ENCODE assay signal across 24 cellular contexts in the genomic region with DNA sequence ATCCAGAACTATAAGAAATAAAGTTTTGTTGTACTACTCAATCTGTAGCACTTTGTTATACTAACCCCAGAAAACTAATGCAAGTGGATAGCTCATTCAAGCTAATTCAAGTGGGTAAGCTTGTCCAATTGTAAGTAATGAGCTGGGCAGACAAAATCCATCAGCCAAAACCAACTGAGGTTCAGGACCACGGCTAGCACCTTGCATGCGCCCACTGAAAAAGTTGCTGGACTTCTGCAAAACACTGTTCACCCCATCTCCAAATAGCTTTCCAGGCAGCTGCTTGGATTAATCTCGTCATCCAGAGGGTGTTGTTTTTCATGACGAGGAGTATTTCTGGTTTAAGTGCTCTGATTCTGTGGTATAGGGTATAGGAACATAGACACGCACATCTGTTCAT.
DNase-seq lines count a peak whose midpoint lies in the region; ATAC-seq and TF ChIP-seq lines count a peak whose summit lies in the region.
"Had no signal": no experiment of that assay in that cellular context is flagged by ENCODE, and none has a peak within 500 bp of the region (broad histone marks: within the 10 kb centered on the region; RNA-seq: fewer than 3 reads in every experiment).

No MANE protein-coding gene starts in this region.

- intact Hi-C loops in activated CD8-positive, alpha-beta T cell treated with anti-CD3 and anti-CD28 coated beads for 36 hours (cut with micrococcal nuclease): no loop called here
- intact Hi-C loops in posterior vena cava (cut with DNase I): no loop called here
- intact Hi-C loops in psoas muscle (cut with DNase I): no loop called here

- H3K4me3 Mint-ChIP-seq in activated CD8-positive, alpha-beta T cell treated with anti-CD3 and anti-CD28 coated beads for 36 hours: no peak overlapping the region
- no peak overlapping the region for H3K4me3 Mint-ChIP-seq in activated CD8-positive, alpha-beta T cell treated with anti-CD3 and anti-CD28 coated beads, Interleukin-2, amount 10 ng/mL, durations not matched to agents 7 days and 5 days
- H3K4me3 Mint-ChIP-seq in endothelial cell (ENCODE audit: unreplicated experiment) (no peak overlapping the region), neural progenitor cell (no peak overlapping the region)
- H3K4me3 Mint-ChIP-seq: activated CD8-positive, alpha-beta memory T cell treated with anti-CD3 and anti-CD28 coated beads, Interleukin-2, amount 10 ng/mL, durations not matched to agents 7 days and 5 days; T-helper 17 cell had no signal

- peaks cover 22% of the 10 kb centered on the region for H4K20me1 ChIP-seq in neural progenitor cell (ENCODE audit: low read depth)

- no peaks in the 10 kb centered on the region for H3K9me3 Mint-ChIP-seq in activated CD8-positive, alpha-beta T cell treated with anti-CD3 and anti-CD28 coated beads for 36 hours
- no peaks in the 10 kb centered on the region for H3K9me3 Mint-ChIP-seq in activated CD8-positive, alpha-beta T cell treated with anti-CD3 and anti-CD28 coated beads, Interleukin-2, amount 10 ng/mL, durations not matched to agents 7 days and 5 days (ENCODE audit: insufficient read depth)
- H3K9me3 Mint-ChIP-seq in endothelial cell (ENCODE audit: unreplicated experiment): no peaks in the 10 kb centered on the region
- no peaks in the 10 kb centered on the region for H3K9me3 Mint-ChIP-seq in neural progenitor cell
- H3K9me3 Mint-ChIP-seq: activated T-helper 2 cell treated with anti-CD3 and anti-CD28 coated beads, Interferon-gamma antibody, Interleukin-2, Interleukin-4, amounts not matched to agents 10 μg/mL and 5 μg/mL and 100 μg/mL, durations not matched to agents 14 hours and 24 hours and 36 hours had no signal

- peaks cover 4% of the 10 kb centered on the region for H3K27me3 Mint-ChIP-seq in activated CD8-positive, alpha-beta T cell treated with anti-CD3 and anti-CD28 coated beads for 36 hours
- no peaks in the 10 kb centered on the region for H3K27me3 Mint-ChIP-seq in activated CD8-positive, alpha-beta T cell treated with anti-CD3 and anti-CD28 coated beads, Interleukin-2, amount 10 ng/mL, durations not matched to agents 7 days and 5 days (ENCODE audit: low read depth)
- peaks cover 2% of the 10 kb centered on the region for H3K27me3 Mint-ChIP-seq in endothelial cell (ENCODE audit: unreplicated experiment)
- no peaks in the 10 kb centered on the region for H3K27me3 Mint-ChIP-seq in neural progenitor cell (ENCODE audit: insufficient read depth, low read depth)
- H3K27me3 Mint-ChIP-seq: activated CD8-positive, alpha-beta memory T cell treated with anti-CD3 and anti-CD28 coated beads, Interleukin-2, amount 10 ng/mL, durations not matched to agents 7 days and 5 days had no signal

- CTCF ChIA-PET in activated CD8-positive, alpha-beta T cell treated with anti-CD3 and anti-CD28 coated beads for 36 hours (lab: Charles Lee): no interaction called here
- CTCF ChIA-PET in activated CD8-positive, alpha-beta T cell treated with anti-CD3 and anti-CD28 coated beads, Interleukin-2, amount 10 ng/mL, durations not matched to agents 7 days and 5 days (lab: Charles Lee): no interaction called here

- no peaks in the 10 kb centered on the region for H3K36me3 Mint-ChIP-seq in activated CD8-positive, alpha-beta T cell treated with anti-CD3 and anti-CD28 coated beads for 36 hours (ENCODE audit: low read depth)
- no peaks in the 10 kb centered on the region for H3K36me3 Mint-ChIP-seq in activated CD8-positive, alpha-beta T cell treated with anti-CD3 and anti-CD28 coated beads, Interleukin-2, amount 10 ng/mL, durations not matched to agents 7 days and 5 days (ENCODE audit: low read depth)
- H3K36me3 Mint-ChIP-seq in endothelial cell (ENCODE audit: low read depth, unreplicated experiment) (no peaks in the 10 kb centered on the region), neural progenitor cell (no peaks in the 10 kb centered on the region)
- H3K36me3 Mint-ChIP-seq: activated CD8-positive, alpha-beta memory T cell treated with anti-CD3 and anti-CD28 coated beads, Interleukin-2, amount 10 ng/mL, durations not matched to agents 7 days and 5 days had no signal

- no peak for ATAC-seq in activated CD8-positive, alpha-beta T cell treated with anti-CD3 and anti-CD28 coated beads for 36 hours
- no peak for ATAC-seq in activated CD8-positive, alpha-beta T cell treated with anti-CD3 and anti-CD28 coated beads, Interleukin-2, amount 10 ng/mL, durations not matched to agents 7 days and 5 days
- ATAC-seq in HG02623 (IDR thresholded peaks at IDR 0.05; ENCODE audit: unreplicated experiment) (no peak), psoas muscle (no peak)
- ATAC-seq: activated CD8-positive, alpha-beta memory T cell treated with anti-CD3 and anti-CD28 coated beads, Interleukin-2, amount 10 ng/mL, durations not matched to agents 7 days and 5 days; right cardiac atrium; Right ventricle myocardium inferior; T-helper 17 cell had no signal

- no peak overlapping the region for H3K27ac ChIP-seq in neural progenitor cell
- no peak overlapping the region for H3K27ac ChIP-seq in psoas muscle
- H3K27ac ChIP-seq: adrenal gland, transverse colon had no signal

- no peak overlapping the region for H3K4me2 ChIP-seq in neural progenitor cell

- 14 to 25% (median 14%) methylated on average over 5 of the region's 5 CpGs for WGBS in psoas muscle, 3 donors

- no peak for TF ChIP-seq CTCF in activated CD8-positive, alpha-beta T cell treated with anti-CD3 and anti-CD28 coated beads for 36 hours (IDR thresholded peaks at IDR 0.05)
- no peak for TF ChIP-seq CTCF in endothelial cell (IDR thresholded peaks at IDR 0.05; ENCODE audit: unreplicated experiment)
- no peak for TF ChIP-seq CTCF in neural progenitor cell (IDR thresholded peaks at IDR 0.05)
- TF ChIP-seq CTCF in psoas muscle (IDR thresholded peaks at IDR 0.05): no peak

- H3K9ac ChIP-seq in neural progenitor cell: no peak overlapping the region

- peaks cover 9% of the 10 kb centered on the region for H3K4me1 Mint-ChIP-seq in activated CD8-positive, alpha-beta T cell treated with anti-CD3 and anti-CD28 coated beads for 36 hours (ENCODE audit: low read depth)
- no peaks in the 10 kb centered on the region for H3K4me1 Mint-ChIP-seq in activated CD8-positive, alpha-beta T cell treated with anti-CD3 and anti-CD28 coated beads, Interleukin-2, amount 10 ng/mL, durations not matched to agents 7 days and 5 days (ENCODE audit: low read depth)
- no peaks in the 10 kb centered on the region for H3K4me1 Mint-ChIP-seq in endothelial cell (ENCODE audit: unreplicated experiment)
- no peaks in the 10 kb centered on the region for H3K4me1 Mint-ChIP-seq in neural progenitor cell
- H3K4me1 Mint-ChIP-seq: activated CD8-positive, alpha-beta memory T cell treated with anti-CD3 and anti-CD28 coated beads, Interleukin-2, amount 10 ng/mL, durations not matched to agents 7 days and 5 days; T-helper 17 cell had no signal

- H3K27ac Mint-ChIP-seq in activated CD8-positive, alpha-beta T cell treated with anti-CD3 and anti-CD28 coated beads for 36 hours: no peak overlapping the region
- no peak overlapping the region for H3K27ac Mint-ChIP-seq in activated CD8-positive, alpha-beta T cell treated with anti-CD3 and anti-CD28 coated beads, Interleukin-2, amount 10 ng/mL, durations not matched to agents 7 days and 5 days
- H3K27ac Mint-ChIP-seq in endothelial cell (ENCODE audit: unreplicated experiment) (no peak overlapping the region), neural progenitor cell (no peak overlapping the region)
- H3K27ac Mint-ChIP-seq: activated CD8-positive, alpha-beta memory T cell treated with anti-CD3 and anti-CD28 coated beads, Interleukin-2, amount 10 ng/mL, durations not matched to agents 7 days and 5 days; activated T-helper 2 cell treated with anti-CD3 and anti-CD28 coated beads, Interferon-gamma antibody, Interleukin-2, Interleukin-4, amounts not matched to agents 10 μg/mL and 5 μg/mL and 100 μg/mL, durations not matched to agents 14 hours and 24 hours and 36 hours; T-helper 17 cell had no signal

- DNase-seq in activated CD8-positive, alpha-beta T cell treated with anti-CD3 and anti-CD28 coated beads for 36 hours: peak; percentile 8
- no peak for DNase-seq in activated CD8-positive, alpha-beta T cell treated with anti-CD3 and anti-CD28 coated beads, Interleukin-2, amount 10 ng/mL, durations not matched to agents 7 days and 5 days
- DNase-seq in RPMI7951 (ENCODE audit: low read depth): peak; percentile 1
- peak; percentile 37 for DNase-seq in endothelial cell (ENCODE audit: low spot score)
- DNase-seq in neural progenitor cell (ENCODE audit: low spot score): peak; percentile 71
- DNase-seq in posterior vena cava (ENCODE audit: low spot score): no peak
- no peak for DNase-seq in psoas muscle
- DNase-seq: activated CD4-positive, CD25-positive, alpha-beta regulatory T cell treated with anti-CD3 and anti-CD28 coated beads, Interleukin-2, amount 50 U/mL, for 72 hours; activated CD8-positive, alpha-beta memory T cell treated with anti-CD3 and anti-CD28 coated beads, Interleukin-2, amount 10 ng/mL, durations not matched to agents 7 days and 5 days; adrenal gland; C1 segment of cervical spinal cord; central memory CD4-positive, alpha-beta T cell; effector CD4-positive, alpha-beta T cell; head of caudate nucleus; kidney; NCI-H187 treated with DMSO at 0.1 percent for 48 hours; NCI-H446; right cardiac atrium; stimulated activated naive CD4-positive, alpha-beta T cell treated with Interleukin-2 at 50 U/mL for 16 hours; T-helper 17 cell; transverse colon had no signal

- peaks cover 10% of the 10 kb centered on the region for H3K4me1 ChIP-seq in neural progenitor cell
- no peaks in the 10 kb centered on the region for H3K4me1 ChIP-seq in psoas muscle
- H3K4me1 ChIP-seq: adrenal gland, transverse colon had no signal

- POLR2A ChIA-PET in activated CD8-positive, alpha-beta T cell treated with anti-CD3 and anti-CD28 coated beads for 36 hours (lab: Charles Lee): interaction anchor here (0.6 kb wide), 1 partner anchor 10 kb away, joined by 3 read pairs; no protein-coding TSS in a partner anchor
- POLR2A ChIA-PET in activated CD8-positive, alpha-beta T cell treated with anti-CD3 and anti-CD28 coated beads, Interleukin-2, amount 10 ng/mL, durations not matched to agents 7 days and 5 days (lab: Charles Lee): no interaction called here

- H3K9me3 ChIP-seq in neural progenitor cell (ENCODE audit: low read depth): no peaks in the 10 kb centered on the region
- H3K9me3 ChIP-seq in psoas muscle: no peaks in the 10 kb centered on the region
- H3K9me3 ChIP-seq: adrenal gland, transverse colon had no signal

- no peaks in the 10 kb centered on the region for H3K79me2 ChIP-seq in neural progenitor cell (ENCODE audit: low read depth)

- H2AFZ ChIP-seq in neural progenitor cell (replicated peaks): no peak overlapping the region

- H3K36me3 ChIP-seq in neural progenitor cell: no peaks in the 10 kb centered on the region
- H3K36me3 ChIP-seq in psoas muscle (ENCODE audit: insufficient read depth in 1 of 2, low read depth in 1 of 2): no peaks in the 10 kb centered on the region
- H3K36me3 ChIP-seq: adrenal gland, transverse colon had no signal

- H3K27me3 ChIP-seq in neural progenitor cell (no peaks in the 10 kb centered on the region), psoas muscle (ENCODE audit: insufficient read depth in 3 of 3, low read length in 2 of 3) (no peaks in the 10 kb centered on the region)
- H3K27me3 ChIP-seq: adrenal gland, transverse colon had no signal

- H3F3A ChIP-seq in neural progenitor cell (ENCODE audit: low read depth): peaks cover 4% of the 10 kb centered on the region

- H3K4me3 ChIP-seq in neural progenitor cell: no peak overlapping the region
- H3K4me3 ChIP-seq in psoas muscle: no peak overlapping the region
- H3K4me3 ChIP-seq: adrenal gland, transverse colon had no signal

Comparison
In these comparisons a context has a peak if more than half of its experiments do, and no peak if none do; other contexts are left out.
1. DNase-seq: peak in activated CD8-positive, alpha-beta T cell treated with anti-CD3 and anti-CD28 coated beads for 36 hours (single experiment), RPMI7951 (single experiment), endothelial cell (single experiment) and neural progenitor cell (single experiment); none in activated CD8-positive, alpha-beta T cell treated with anti-CD3 and anti-CD28 coated beads, Interleukin-2, amount 10 ng/mL, durations not matched to agents 7 days and 5 days (single experiment), posterior vena cava (single experiment) and psoas muscle (0 of 2).